In the genomic region with DNA sequence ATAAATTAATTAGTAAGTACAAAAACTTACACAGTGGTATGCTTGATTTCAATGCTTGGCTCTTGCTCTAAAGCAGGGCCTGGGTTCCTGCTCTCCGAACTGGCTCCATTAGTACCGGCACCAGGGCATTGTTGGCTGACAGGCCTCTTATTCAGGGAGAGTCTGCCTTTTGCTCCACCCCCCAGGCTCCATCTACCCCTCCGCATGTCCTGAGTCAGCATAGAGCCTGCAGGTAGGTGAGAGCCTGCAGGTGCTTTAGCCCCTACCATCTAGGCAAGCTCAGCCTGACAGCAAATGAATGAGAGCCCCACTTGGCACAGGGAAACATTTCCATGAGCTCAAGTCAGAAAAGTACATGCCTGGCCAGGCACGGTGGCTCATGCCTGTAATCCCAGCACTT, we compare ENCODE assay signal across 17 cellular contexts. TPM values are rescaled to one million over a fixed set of nuclear protein-coding genes. Genes with fewer than 3 reads are reported as not detected.
DNase-seq lines count a peak whose midpoint lies in the region; ATAC-seq and TF ChIP-seq lines count a peak whose summit lies in the region.
"Had no signal": no experiment of that assay in that cellular context is flagged by ENCODE, and none has a peak within 500 bp of the region (broad histone marks: within the 10 kb centered on the region; RNA-seq: fewer than 3 reads in every experiment).

No MANE protein-coding gene starts in this region.

- no peak overlapping the region for H3K4me3 Mint-ChIP-seq in H9
- H3K4me3 Mint-ChIP-seq in WTC11 = no peak overlapping the region
- H3K4me3 Mint-ChIP-seq in activated CD4-positive, alpha-beta T cell treated with anti-CD3 and anti-CD28 coated beads, Interleukin-2, amount 10 ng/mL, durations not matched to agents 24 days and 14 days = no peak overlapping the region
- H3K4me3 Mint-ChIP-seq: CD14-positive monocyte; CD8-positive, alpha-beta T cell had no signal

- no peaks in the 10 kb centered on the region for H3K27me3 ChIP-seq in H9 (ENCODE audit: insufficient read depth, low read length)

- CTCF ChIA-PET in WTC11 (lab: Charles Lee) = interaction anchor here (0.6 to 1.9 kb wide), 2 partner anchors 13 to 70 kb away, joined by 3 to 6 read pairs; no protein-coding TSS in a partner anchor

- no peaks in the 10 kb centered on the region for H3K79me1 ChIP-seq in H9 (ENCODE audit: insufficient read depth, low read depth, low read length, poor library complexity, severe bottlenecking)

- H4K8ac ChIP-seq in H9 (replicated peaks; ENCODE audit: insufficient read length, low read depth, low read length) = no peak overlapping the region

- H3K4me1 ChIP-seq in H9 (ENCODE audit: insufficient read depth, low read length) = no peaks in the 10 kb centered on the region

- H3K79me2 ChIP-seq in H9 (ENCODE audit: insufficient read depth, low read length) = no peaks in the 10 kb centered on the region

- no peak overlapping the region for H4K5ac ChIP-seq in H9 (ENCODE audit: insufficient read length, low read depth, low read length)

- H3K4me1 Mint-ChIP-seq in H9 (peaks cover 0 to 8% of the 10 kb centered on the region in 2 experiments; a peak in 2 of 4 replicates), WTC11 (0 out of 2 replicates have a peak, but pooled peaks cover 2% of the 10 kb centered on the region)
- peaks cover 2% of the 10 kb centered on the region for H3K4me1 Mint-ChIP-seq in activated CD4-positive, alpha-beta T cell treated with anti-CD3 and anti-CD28 coated beads, Interleukin-2, amount 10 ng/mL, durations not matched to agents 24 days and 14 days

- intact Hi-C loops in activated CD4-positive, alpha-beta T cell treated with anti-CD3 and anti-CD28 coated beads, Interleukin-2, amount 10 ng/mL, durations not matched to agents 24 days and 14 days (cut with micrococcal nuclease) = no loop called here

- no peak overlapping the region for H2BK15ac ChIP-seq in H9 (ENCODE audit: low read depth, low read length)

- no peak overlapping the region for H3K4ac ChIP-seq in H9 (ENCODE audit: low read depth, low read length)

- H3K27ac Mint-ChIP-seq in H9 (no peak overlapping the region), WTC11 (no peak overlapping the region; the same call in 1 of the 2 replicates)
- H3K27ac Mint-ChIP-seq in activated CD4-positive, alpha-beta T cell treated with anti-CD3 and anti-CD28 coated beads, Interleukin-2, amount 10 ng/mL, durations not matched to agents 24 days and 14 days = no peak overlapping the region
- H3K27ac Mint-ChIP-seq: CD8-positive, alpha-beta T cell had no signal

- H3K27ac ChIP-seq in H9 (ENCODE audit: insufficient read length, low read depth, low read length) = no peak overlapping the region
- H3K27ac ChIP-seq: A549 had no signal

- H2BK5ac ChIP-seq in H9 (ENCODE audit: insufficient read length, low read length) = no peak overlapping the region

- no peak overlapping the region for H3K14ac ChIP-seq in H9 (ENCODE audit: insufficient read depth, low read length)

- H4K20me1 ChIP-seq in H9 (ENCODE audit: control insufficient read depth, insufficient read depth, insufficient read length) = peaks cover 3% of the 10 kb centered on the region

- TF ChIP-seq CTCF in H9 (conservative IDR thresholded peaks at IDR 0.05) = no peak
- TF ChIP-seq CTCF in WTC11 (IDR thresholded peaks at IDR 0.05) = no peak

- H3K23ac ChIP-seq in H9 (ENCODE audit: insufficient read length, low read depth, low read length) = no peak overlapping the region

- H3K36me3 Mint-ChIP-seq in H9 (ENCODE audit: insufficient read depth in 1 of 3, low read depth in 3 of 3) (no peaks in the 10 kb centered on the region), WTC11 (no peaks in the 10 kb centered on the region)
- no peaks in the 10 kb centered on the region for H3K36me3 Mint-ChIP-seq in activated CD4-positive, alpha-beta T cell treated with anti-CD3 and anti-CD28 coated beads, Interleukin-2, amount 10 ng/mL, durations not matched to agents 24 days and 14 days (ENCODE audit: low read depth)
- H3K36me3 Mint-ChIP-seq: CD14-positive monocyte; CD8-positive, alpha-beta T cell had no signal

- no peak overlapping the region for H2BK120ac ChIP-seq in H9 (ENCODE audit: low read depth, low read length, poor library complexity, severe bottlenecking)

- H3K9me3 Mint-ChIP-seq in H9 (no peaks in the 10 kb centered on the region), WTC11 (peaks cover 5% of the 10 kb centered on the region)
- no peaks in the 10 kb centered on the region for H3K9me3 Mint-ChIP-seq in activated CD4-positive, alpha-beta T cell treated with anti-CD3 and anti-CD28 coated beads, Interleukin-2, amount 10 ng/mL, durations not matched to agents 24 days and 14 days
- H3K9me3 Mint-ChIP-seq: CD14-positive monocyte had no signal

- peak; percentile 80 for ATAC-seq in WTC11
- ATAC-seq: A549; CD8-positive, alpha-beta T cell; HepG2 had no signal

- H4K91ac ChIP-seq in H9 (ENCODE audit: insufficient read length, low read depth, low read length) = no peak overlapping the region

- no peak overlapping the region for H2AK5ac ChIP-seq in H9 (ENCODE audit: insufficient read length, low read length)

- no peaks in the 10 kb centered on the region for H3K23me2 ChIP-seq in H9 (ENCODE audit: insufficient read length, low read depth, low read length, poor library complexity, severe bottlenecking)

- no peak overlapping the region for H3K4me2 ChIP-seq in H9 (ENCODE audit: insufficient read depth, insufficient read length, low read length)
- H3K4me2 ChIP-seq: A549 had no signal

- H2AFZ ChIP-seq in H9 (ENCODE audit: low read length) = no peak overlapping the region

- H3K27me3 Mint-ChIP-seq in H9 (ENCODE audit: low read depth) (no peaks in the 10 kb centered on the region; the same call in 1 of the 2 replicates), WTC11 (ENCODE audit: low read depth) (no peaks in the 10 kb centered on the region)
- H3K27me3 Mint-ChIP-seq in activated CD4-positive, alpha-beta T cell treated with anti-CD3 and anti-CD28 coated beads, Interleukin-2, amount 10 ng/mL, durations not matched to agents 24 days and 14 days = peaks cover 2% of the 10 kb centered on the region

- no peak overlapping the region for H2BK20ac ChIP-seq in H9 (ENCODE audit: low read depth, low read length, poor library complexity, severe bottlenecking)

- H3T11ph ChIP-seq in H9 (ENCODE audit: low read length) = no peak overlapping the region

- peak; percentile 52 for DNase-seq in H9
- peak; percentile 23 for DNase-seq in WTC11 (ENCODE audit: low spot score)
- peak; percentile 30 for DNase-seq in iPS-NIHi11 (ENCODE audit: low spot score)
- no peak for DNase-seq in mucosa of gallbladder (ENCODE audit: low spot score)
- DNase-seq in activated effector memory CD4-positive, alpha-beta T cell treated with Interleukin-2 at 50 U/mL for 16 hours = no peak
- DNase-seq in activated CD4-positive, alpha-beta T cell treated with anti-CD3 and anti-CD28 coated beads, Interleukin-2, amount 10 ng/mL, durations not matched to agents 24 days and 14 days = no peak
- no peak for DNase-seq in AG08395 (ENCODE audit: low spot score)
- DNase-seq: CD8-positive, alpha-beta T cell; COR-L47; DMS153; DMS79 treated with DMSO at 0.1 percent for 48 hours; EL; GDM1; HCEC 1CT had no signal

- H3K18ac ChIP-seq in H9 (ENCODE audit: insufficient read length, low read depth, low read length) = no peak overlapping the region

- no peak overlapping the region for H3K9ac ChIP-seq in H9 (ENCODE audit: extremely low read depth, insufficient read length, low read length)

- H3K56ac ChIP-seq in H9 (ENCODE audit: insufficient read length, low read depth, low read length) = no peak overlapping the region

- no peak overlapping the region for H2BK12ac ChIP-seq in H9 (ENCODE audit: insufficient read length, low read depth, low read length)

- POLR2A ChIA-PET in WTC11 (lab: Charles Lee) = no interaction called here

- H3K9me3 ChIP-seq in H9 (ENCODE audit: control insufficient read depth, low read depth, low read length) = no peaks in the 10 kb centered on the region
- H3K9me3 ChIP-seq: A549 had no signal

- no CpG with 5 or more reads among the region's 4 CpGs for WGBS in H9 (ENCODE audit: extremely low coverage, insufficient read length, low lambda C conversion rate)

TF ChIP-seq in WTC11, 78 proteins besides CTCF, POLR2A, EP300 and RAD21 (continues in another document):
- no peak for TF ChIP-seq FOXP1 (CRISPR knock-in tag; IDR thresholded peaks at IDR 0.05; ENCODE audit: borderline replicate concordance)
- TF ChIP-seq NFE2L1 (CRISPR knock-in tag; IDR thresholded peaks at IDR 0.05) = no peak
- no peak for TF ChIP-seq ATF3 (CRISPR knock-in tag; conservative IDR thresholded peaks at IDR 0.05)
- TF ChIP-seq, protein P1, sequence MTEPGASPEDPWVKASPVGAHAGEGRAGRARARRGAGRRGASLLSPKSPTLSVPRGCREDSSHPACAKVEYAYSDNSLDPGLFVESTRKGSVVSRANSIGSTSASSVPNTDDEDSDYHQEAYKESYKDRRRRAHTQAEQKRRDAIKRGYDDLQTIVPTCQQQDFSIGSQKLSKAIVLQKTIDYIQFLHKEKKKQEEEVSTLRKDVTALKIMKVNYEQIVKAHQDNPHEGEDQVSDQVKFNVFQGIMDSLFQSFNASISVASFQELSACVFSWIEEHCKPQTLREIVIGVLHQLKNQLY (CRISPR knock-in tag; IDR thresholded peaks at IDR 0.05) = no peak
- TF ChIP-seq MXD4 (CRISPR knock-in tag; IDR thresholded peaks at IDR 0.05; ENCODE audit: borderline replicate concordance) = no peak
- TF ChIP-seq KAT7 (CRISPR knock-in tag; IDR thresholded peaks at IDR 0.05; ENCODE audit: borderline replicate concordance) = no peak
- TF ChIP-seq GABPB1 (CRISPR knock-in tag; IDR thresholded peaks at IDR 0.05) = no peak

RNA-seq across cellular contexts. Expression of gene EFHD1, which starts 35.1 kb away (rescaled TPM):
- total RNA-seq in H9 (2021) = 2.7 and 2.8 TPM in 2 replicates
- total RNA-seq in WTC11 (2021) = 5.4 to 6.8 TPM (median 6.1 TPM) in 3 replicates
- total RNA-seq in mucosa of gallbladder = 6.0 TPM
- total RNA-seq in activated CD4-positive, alpha-beta T cell treated with anti-CD3 and anti-CD28 coated beads, Interleukin-2, amount 10 ng/mL, durations not matched to agents 24 days and 14 days = 0.31 and 0.49 TPM in 2 replicates

RNA-seq across cellular contexts. Expression of gene EIF4E2, which starts 47.8 kb away (rescaled TPM):
- total RNA-seq in H9 (2021) (108 and 109 TPM in 2 replicates), WTC11 (2021) (90.6 to 97.8 TPM (median 95.9 TPM) in 3 replicates), mucosa of gallbladder (65.5 TPM)
- 89.9 and 93.2 TPM in 2 replicates for total RNA-seq in activated CD4-positive, alpha-beta T cell treated with anti-CD3 and anti-CD28 coated beads, Interleukin-2, amount 10 ng/mL, durations not matched to agents 24 days and 14 days

RNA-seq across cellular contexts. Expression of gene TIGD1, which starts 47.9 kb away (rescaled TPM):
- total RNA-seq in H9 (2021) = 4.8 and 6.3 TPM in 2 replicates
- 5.2 to 9.0 TPM (median 6.1 TPM) in 3 replicates for total RNA-seq in WTC11 (2021)
- total RNA-seq in mucosa of gallbladder = 4.6 TPM
- 8.5 and 9.4 TPM in 2 replicates for total RNA-seq in activated CD4-positive, alpha-beta T cell treated with anti-CD3 and anti-CD28 coated beads, Interleukin-2, amount 10 ng/mL, durations not matched to agents 24 days and 14 days

RNA-seq across cellular contexts. Expression of gene CHRNG, which starts 58.8 kb away (rescaled TPM):
- not detected in 2 replicates for total RNA-seq in H9 (2021)
- 0.20 TPM in 1 of 3 replicates, not detected in the others for total RNA-seq in WTC11 (2021)
- total RNA-seq in mucosa of gallbladder = not detected
- total RNA-seq in activated CD4-positive, alpha-beta T cell treated with anti-CD3 and anti-CD28 coated beads, Interleukin-2, amount 10 ng/mL, durations not matched to agents 24 days and 14 days = not detected in 2 replicates
- total RNA-seq: CD8-positive, alpha-beta T cell; HepG2 had no signal

Comparison
In these comparisons a context has a peak if more than half of its experiments do, and no peak if none do; other contexts are left out.
1. DNase-seq: peak in H9 (single experiment), WTC11 (single experiment) and iPS-NIHi11 (single experiment); none in mucosa of gallbladder (single experiment), activated effector memory CD4-positive, alpha-beta T cell treated with Interleukin-2 at 50 U/mL for 16 hours (single experiment), activated CD4-positive, alpha-beta T cell treated with anti-CD3 and anti-CD28 coated beads, Interleukin-2, amount 10 ng/mL, durations not matched to agents 24 days and 14 days (single experiment) and AG08395 (single experiment).